32 cellular contexts compared by ENCODE assay signal in genomic region chr12:20450591-20450990, GRCh38.
DNase-seq lines count a peak whose midpoint lies in the region; ATAC-seq and TF ChIP-seq lines count a peak whose summit lies in the region.
"Had no signal": no experiment of that assay in that cellular context is flagged by ENCODE, and none has a peak within 500 bp of the region (broad histone marks: within the 10 kb centered on the region; RNA-seq: fewer than 3 reads in every experiment).

No MANE protein-coding gene starts in this region.

- no peaks in the 10 kb centered on the region for H3K9me2 ChIP-seq in GM23338 (ENCODE audit: insufficient read depth)

- H3K4me1 Mint-ChIP-seq in Caco-2 (ENCODE audit: low read depth, unreplicated experiment) (no peaks in the 10 kb centered on the region), GM23338 (peaks cover 37% of the 10 kb centered on the region)
- no peaks in the 10 kb centered on the region for H3K4me1 Mint-ChIP-seq in activated naive CD4-positive, alpha-beta T cell treated with anti-CD3 and anti-CD28 coated beads, Interleukin-2, amount 10 ng/mL, durations not matched to agents 7 days and 5 days
- H3K4me1 Mint-ChIP-seq: B cell; CD4-positive, alpha-beta memory T cell; central memory CD8-positive, alpha-beta T cell; immature natural killer cell; neural crest cell had no signal

- H3K9me3 ChIP-seq in Caco-2, result no peaks in the 10 kb centered on the region
- H3K9me3 ChIP-seq: HAP-1, Peyer's patch, tibial nerve had no signal

- H3K4me3 Mint-ChIP-seq in Caco-2 (ENCODE audit: unreplicated experiment) (no peak overlapping the region), GM23338 (no peak overlapping the region)
- H3K4me3 Mint-ChIP-seq in activated naive CD4-positive, alpha-beta T cell treated with anti-CD3 and anti-CD28 coated beads, Interleukin-2, amount 10 ng/mL, durations not matched to agents 7 days and 5 days, result no peak overlapping the region
- H3K4me3 Mint-ChIP-seq: B cell; CD4-positive, alpha-beta memory T cell; central memory CD8-positive, alpha-beta T cell; immature natural killer cell; neural crest cell had no signal

- intact Hi-C loops in Caco-2 (cut with micrococcal nuclease; ENCODE audit: unreplicated experiment), result no loop called here

- peaks cover 33% of the 10 kb centered on the region for H3K4me1 ChIP-seq in ACC112 (ENCODE audit: control insufficient read depth, insufficient read depth, low read length, unreplicated experiment)
- H3K4me1 ChIP-seq in Caco-2, result no peaks in the 10 kb centered on the region
- H3K4me1 ChIP-seq in GM23338 (ENCODE audit: insufficient read depth), result peaks cover 57% of the 10 kb centered on the region
- H3K4me1 ChIP-seq: parathyroid adenoma had no signal

- in situ Hi-C loops in brain microvascular endothelial cell (cut with HindIII; ENCODE audit: low pct_ligation_motif_present, low sequenced_read_pairs), result no loop called here

- peak; percentile 26 for DNase-seq in RPMI8226
- peak; percentile 63 for DNase-seq in brain microvascular endothelial cell
- peak; percentile 60 for DNase-seq in iris pigment epithelial cell (ENCODE audit: low read depth)
- DNase-seq in GM19238 (ENCODE audit: insufficient read length, low spot score), result no peak
- DNase-seq in Caco-2, result no peak
- DNase-seq in activated naive CD4-positive, alpha-beta T cell treated with anti-CD3 and anti-CD28 coated beads, Interleukin-2, amount 10 ng/mL, durations not matched to agents 7 days and 5 days, result no peak
- no peak for DNase-seq in GM23338 (ENCODE audit: low spot score)
- DNase-seq: ACHN; activated CD4-positive, alpha-beta T cell treated with anti-CD3 and anti-CD28 coated beads for 48 hours; activated CD8-positive, alpha-beta memory T cell treated with anti-CD3 and anti-CD28 coated beads for 24 hours; activated T-cell treated with anti-CD3 and anti-CD28 coated beads for 4 hours; anterior cingulate cortex; CD4-positive, alpha-beta memory T cell; dorsolateral prefrontal cortex; immature natural killer cell; Kasumi-1; NCI-H146; NCI-H345; NCI-H774; Peyer's patch; SIG-M5; stimulated activated CD4-positive, alpha-beta T cell treated with anti-CD3 and anti-CD28 coated beads, Interleukin-4, amount 100 ng/mL, for 1 hour; T1000 had no signal

- H3K79me2 ChIP-seq in ACC112 (ENCODE audit: control insufficient read depth, insufficient read depth, low read length, unreplicated experiment), result no peaks in the 10 kb centered on the region
- H3K79me2 ChIP-seq in GM23338 (replicated peaks; ENCODE audit: insufficient read depth), result no peaks in the 10 kb centered on the region
- H3K79me2 ChIP-seq: parathyroid adenoma had no signal

- H3K4me2 ChIP-seq in GM23338, result no peak overlapping the region

- no peaks in the 10 kb centered on the region for H4K20me1 ChIP-seq in GM23338 (replicated peaks; ENCODE audit: insufficient read depth)

- no peaks in the 10 kb centered on the region for H3K36me3 ChIP-seq in ACC112 (ENCODE audit: insufficient read depth, low read length)
- H3K36me3 ChIP-seq in brain microvascular endothelial cell (replicated peaks), result no peaks in the 10 kb centered on the region
- no peaks in the 10 kb centered on the region for H3K36me3 ChIP-seq in Caco-2 (ENCODE audit: control insufficient read depth, insufficient read depth, low read length)
- no peaks in the 10 kb centered on the region for H3K36me3 ChIP-seq in GM23338 (ENCODE audit: insufficient read depth)
- H3K36me3 ChIP-seq: HAP-1, Peyer's patch, tibial nerve had no signal

- H3K4me3 ChIP-seq in ACC112 (ENCODE audit: low read depth, low read length) (peak overlapping the region; percentile 65), brain microvascular endothelial cell (ENCODE audit: low read depth, low read length) (no peak overlapping the region), Caco-2 (ENCODE audit: low read depth, low read length) (no peak overlapping the region), GM23338 (no peak overlapping the region)
- H3K4me3 ChIP-seq: dorsolateral prefrontal cortex, HAP-1, Peyer's patch, tibial nerve had no signal

- H3K27me3 ChIP-seq in ACC112 (ENCODE audit: insufficient read depth, low read length) (no peaks in the 10 kb centered on the region), brain microvascular endothelial cell (replicated peaks) (no peaks in the 10 kb centered on the region), Caco-2 (replicated peaks; ENCODE audit: control insufficient read depth, insufficient read depth, low read length) (no peaks in the 10 kb centered on the region), GM23338 (ENCODE audit: insufficient read depth) (no peaks in the 10 kb centered on the region)
- H3K27me3 ChIP-seq: Peyer's patch, tibial nerve had no signal

- POLR2A ChIA-PET in Caco-2 (lab: Charles Lee), result no interaction called here

- H2AFZ ChIP-seq in ACC112 (ENCODE audit: low read length, unreplicated experiment) (peak overlapping the region; percentile 20), GM23338 (no peak overlapping the region)
- H2AFZ ChIP-seq: parathyroid adenoma had no signal

- no peak for ATAC-seq in GM23338
- ATAC-seq: activated naive CD4-positive, alpha-beta T cell treated with anti-CD3 and anti-CD28 coated beads, Interleukin-2, amount 50 U/mL, for 72 hours; left lobe of liver had no signal

- BruUV-seq in Caco-2 (replicated peaks; lab: Mats Ljungman, UMichigan), result no TSS peak

- no peaks in the 10 kb centered on the region for H3K9me3 Mint-ChIP-seq in Caco-2 (ENCODE audit: unreplicated experiment)
- H3K9me3 Mint-ChIP-seq in activated naive CD4-positive, alpha-beta T cell treated with anti-CD3 and anti-CD28 coated beads, Interleukin-2, amount 10 ng/mL, durations not matched to agents 7 days and 5 days, result peaks cover 2% of the 10 kb centered on the region
- no peaks in the 10 kb centered on the region for H3K9me3 Mint-ChIP-seq in GM23338
- H3K9me3 Mint-ChIP-seq: central memory CD8-positive, alpha-beta T cell; immature natural killer cell; neural crest cell had no signal

- peaks cover 10% of the 10 kb centered on the region for H3K27me3 Mint-ChIP-seq in Caco-2 (ENCODE audit: insufficient read depth, unreplicated experiment)
- H3K27me3 Mint-ChIP-seq in activated naive CD4-positive, alpha-beta T cell treated with anti-CD3 and anti-CD28 coated beads, Interleukin-2, amount 10 ng/mL, durations not matched to agents 7 days and 5 days, result no peaks in the 10 kb centered on the region
- no peaks in the 10 kb centered on the region for H3K27me3 Mint-ChIP-seq in GM23338 (ENCODE audit: insufficient read depth, low read depth, poor library complexity)
- H3K27me3 Mint-ChIP-seq: B cell; CD4-positive, alpha-beta memory T cell; central memory CD8-positive, alpha-beta T cell had no signal

- TF ChIP-seq CTCF in brain microvascular endothelial cell (IDR thresholded peaks at IDR 0.05; ENCODE audit: low read depth, low read length, missing control alignments), result no peak
- TF ChIP-seq CTCF in Caco-2 (IDR thresholded peaks at IDR 0.05; ENCODE audit: insufficient read depth in 1 of 2, low read depth in 1 of 2, low read length in 1 of 2, severe bottlenecking in 1 of 2, unreplicated experiment in 1 of 2), result no peak
- TF ChIP-seq CTCF in GM23338 (conservative IDR thresholded peaks at IDR 0.05; ENCODE audit: low read depth in 2 of 2), result no peak

- peak overlapping the region; percentile 88 for H3K27ac ChIP-seq in ACC112 (ENCODE audit: low read depth, low read length)
- peak overlapping the region; percentile 69 for H3K27ac ChIP-seq in brain microvascular endothelial cell
- H3K27ac ChIP-seq in GM23338 (ENCODE audit: low read depth), result no peak overlapping the region; the same call in 1 of the 2 replicates
- H3K27ac ChIP-seq: dorsolateral prefrontal cortex, parathyroid adenoma, Peyer's patch, tibial nerve had no signal

- no peaks in the 10 kb centered on the region for H3K36me3 Mint-ChIP-seq in Caco-2 (ENCODE audit: insufficient read depth, unreplicated experiment)
- H3K36me3 Mint-ChIP-seq in activated naive CD4-positive, alpha-beta T cell treated with anti-CD3 and anti-CD28 coated beads, Interleukin-2, amount 10 ng/mL, durations not matched to agents 7 days and 5 days, result no peaks in the 10 kb centered on the region
- no peaks in the 10 kb centered on the region for H3K36me3 Mint-ChIP-seq in GM23338 (ENCODE audit: low read depth)
- H3K36me3 Mint-ChIP-seq: activated naive CD4-positive, alpha-beta T cell treated with anti-CD3 and anti-CD28 coated beads, Interleukin-2, amount 50 U/mL, for 72 hours; CD4-positive, alpha-beta memory T cell; immature natural killer cell had no signal

- no peak overlapping the region for H3K27ac Mint-ChIP-seq in Caco-2 (ENCODE audit: unreplicated experiment)
- H3K27ac Mint-ChIP-seq in activated naive CD4-positive, alpha-beta T cell treated with anti-CD3 and anti-CD28 coated beads, Interleukin-2, amount 10 ng/mL, durations not matched to agents 7 days and 5 days, result no peak overlapping the region
- H3K27ac Mint-ChIP-seq in GM23338, result no peak overlapping the region
- H3K27ac Mint-ChIP-seq: activated naive CD4-positive, alpha-beta T cell treated with anti-CD3 and anti-CD28 coated beads, Interleukin-2, amount 50 U/mL, for 72 hours; B cell; CD4-positive, alpha-beta memory T cell; immature natural killer cell had no signal

- CTCF ChIA-PET in Caco-2 (lab: Charles Lee), result no interaction called here
- CTCF ChIA-PET in activated naive CD4-positive, alpha-beta T cell treated with anti-CD3 and anti-CD28 coated beads, Interleukin-2, amount 10 ng/mL, durations not matched to agents 7 days and 5 days (lab: Charles Lee), result no interaction called here

- no peaks in the 10 kb centered on the region; the same call in 1 of the 2 replicates for H3F3A ChIP-seq in GM23338 (replicated peaks; ENCODE audit: low read depth)

TF ChIP-seq in GM23338, 12 proteins besides CTCF, POLR2A, EP300 and RAD21 (continues in another document):
- TF ChIP-seq ZNF331 (CRISPR knock-in tag; IDR thresholded peaks at IDR 0.05; ENCODE audit: low read depth), result no peak
- no peak for TF ChIP-seq EZH2phosphoT487 (IDR thresholded peaks at IDR 0.05; ENCODE audit: unreplicated experiment)
- no peak for TF ChIP-seq ZNF114 (CRISPR knock-in tag; IDR thresholded peaks at IDR 0.05)

Comparison
In these comparisons a context has a peak if more than half of its experiments do, and no peak if none do; other contexts are left out.
1. DNase-seq: peak in RPMI8226 (single experiment), brain microvascular endothelial cell (single experiment) and iris pigment epithelial cell (single experiment); none in GM19238 (single experiment), Caco-2 (0 of 2), activated naive CD4-positive, alpha-beta T cell treated with anti-CD3 and anti-CD28 coated beads, Interleukin-2, amount 10 ng/mL, durations not matched to agents 7 days and 5 days (single experiment) and GM23338 (single experiment).